In genomic region chr7:143257501-143257900, GRCh38 we compare ENCODE assay signal across 18 cellular contexts. TPM values are rescaled to one million over a fixed set of nuclear protein-coding genes. Genes with fewer than 3 reads are reported as not detected.
DNase-seq lines count a peak whose midpoint lies in the region; ATAC-seq, FAIRE-seq and TF ChIP-seq lines count a peak whose summit lies in the region.
"Had no signal": no experiment of that assay in that cellular context is flagged by ENCODE, and none has a peak within 500 bp of the region (broad histone marks: within the 10 kb centered on the region; RNA-seq: fewer than 3 reads in every experiment).

No MANE protein-coding gene starts in this region.

- H3K4me1 Mint-ChIP-seq in activated B cell treated with CpG ODN at 0.5 μM for 24 hours: peaks cover 47% of the 10 kb centered on the region

- peaks cover 14% of the 10 kb centered on the region; the same call in 2 of the 3 replicates for H3K4me1 ChIP-seq in A549

- CTCF ChIA-PET in A549 (lab: Yijun Ruan, JAX): interaction anchor here (1.0 to 4.6 kb wide), 3 partner anchors 17 to 49 kb away, joined by 3 to 21 read pairs (median 5); no protein-coding TSS in a partner anchor
- CTCF ChIA-PET in activated B cell treated with CpG ODN at 0.5 μM for 24 hours (lab: Charles Lee): interaction anchor here (0.7 to 3.6 kb wide), 4 partner anchors 8 to 73 kb away, joined by 3 to 19 read pairs (median 3); no protein-coding TSS in a partner anchor

- 18% methylated on average over 5 of the region's 5 CpGs for WGBS in A549 (ENCODE audit: missing lambda C conversion rate)

- TF ChIP-seq EP300 in A549 (IDR thresholded peaks at IDR 0.05): no peak

- no peak for TF ChIP-seq POLR2A in A549 (IDR thresholded peaks at IDR 0.05; ENCODE audit: low read length)

- TF ChIP-seq CTCF in A549 (IDR thresholded peaks at IDR 0.05): no peak
- no peak for TF ChIP-seq CTCF in activated B cell treated with CpG ODN at 0.5 μM for 24 hours (IDR thresholded peaks at IDR 0.05)

- H3K4me3 Mint-ChIP-seq in activated B cell treated with CpG ODN at 0.5 μM for 24 hours: no peak overlapping the region

- 0 out of 5 replicates have a peak, but pooled peaks of 1 of the 2 experiments have one; percentile 2 for TF ChIP-seq RAD21 in A549 (conservative IDR thresholded peaks at IDR 0.05 in 1 of 2, IDR thresholded peaks at IDR 0.05 in 1 of 2)

- no peak overlapping the region for H3K4me3 ChIP-seq in A549
- H3K4me3 ChIP-seq: right lobe of liver had no signal

- 0 out of 3 replicates have a peak overlapping the region, but pooled peaks have one; percentile 12 for H3K4me2 ChIP-seq in A549
- H3K4me2 ChIP-seq: SK-N-SH had no signal

- no peaks in the 10 kb centered on the region for H3K36me3 Mint-ChIP-seq in activated B cell treated with CpG ODN at 0.5 μM for 24 hours (ENCODE audit: low read depth)

- intact Hi-C loops in activated B cell treated with CpG ODN at 0.5 μM for 24 hours (cut with micrococcal nuclease): loop anchor here (1.0 to 5.0 kb wide), 3 partner anchors 17 to 450 kb away; partner anchors contain the start of gene CASP2

- no peak for FAIRE-seq in A549 (lab: Jason Lieb, UNC)

- POLR2A ChIA-PET in A549 (lab: Yijun Ruan, JAX) (no interaction called here), activated B cell treated with CpG ODN at 0.5 μM for 24 hours (lab: Charles Lee) (no interaction called here)

- peaks cover 6% of the 10 kb centered on the region for H3K9me3 Mint-ChIP-seq in activated B cell treated with CpG ODN at 0.5 μM for 24 hours

- no peak overlapping the region for H3K27ac ChIP-seq in A549
- H3K27ac ChIP-seq: right lobe of liver had no signal

- ATAC-seq in A549 (peak in 1 of 2 experiments; percentile 54; a peak in 2 of 6 replicates), activated B cell treated with CpG ODN at 0.5 μM for 24 hours (ENCODE audit: low read depth) (no peak), HG02938 (IDR thresholded peaks at IDR 0.05; ENCODE audit: unreplicated experiment) (no peak)
- ATAC-seq: right lobe of liver had no signal

- no peaks in the 10 kb centered on the region for H3K9me3 ChIP-seq in A549
- H3K9me3 ChIP-seq: right lobe of liver had no signal

- peak overlapping the region; percentile 15 for H3K27ac Mint-ChIP-seq in activated B cell treated with CpG ODN at 0.5 μM for 24 hours

- DNase-seq in A549 (ENCODE audit: low read depth in 1 of 2, low spot score in 1 of 2): peak; percentile 20 to 25
- peak; percentile 37 for DNase-seq in ELR (ENCODE audit: low read depth)
- no peak for DNase-seq in activated B cell treated with CpG ODN at 0.5 μM for 24 hours
- no peak for DNase-seq in DMS153 (lab: John Stamatoyannopoulos, UW)
- DNase-seq in HPDE6-E6E7 (ENCODE audit: extremely low spot score): no peak
- DNase-seq: activated gamma-delta T cell treated with Interleukin-2 at 50 U/mL for 16 hours; HCEC 1CT; head of caudate nucleus; islet precursor cell; NCI-H1048; NCI-H2107; nucleus accumbens; right lobe of liver; SK-N-SH; stimulated activated CD4-positive, alpha-beta T cell treated with anti-CD3 and anti-CD28 coated beads, Interleukin-2, amount 100 ng/mL, for 24 hours; substantia nigra had no signal

- no peaks in the 10 kb centered on the region for H3K27me3 Mint-ChIP-seq in activated B cell treated with CpG ODN at 0.5 μM for 24 hours

TF ChIP-seq in A549, 52 proteins besides CTCF, POLR2A, EP300 and RAD21:
- TF ChIP-seq JUN (IDR thresholded peaks at IDR 0.05) (no peak), FOSL2 (IDR thresholded peaks at IDR 0.05) (no peak), FOSL2 (CRISPR knock-in tag; IDR thresholded peaks at IDR 0.05) (peak; percentile 46)

RNA-seq across cellular contexts. Expression of gene GSTK1, which starts 5.7 kb away (rescaled TPM):
- 76.6 and 96.5 TPM in 2 replicates for polyA plus RNA-seq in A549 (2011; rRNA removed)
- 98.6 and 104 TPM in 2 replicates for polyA plus RNA-seq in A549 (2012; cell fraction: cytosol; rRNA removed)
- 128 and 176 TPM in 2 replicates for polyA plus RNA-seq in A549 (2012; cell fraction: nucleus; rRNA removed)
- 80.8 to 92.9 TPM (median 91.5 TPM) in 3 replicates for polyA plus RNA-seq in A549 (2017; fragmentation: RNase III; extraction: RNeasy Plus Mini Kit Qiagen cat#74134 plus additional on column Dnase treatment)
- polyA minus RNA-seq in A549 (2011; rRNA and poly(A)+ RNA removed): 44.4 and 62.6 TPM in 2 replicates
- total RNA-seq in activated B cell treated with CpG ODN at 0.5 μM for 24 hours: 144 and 150 TPM in 2 replicates

RNA-seq across cellular contexts. Expression of gene TMEM139, which starts 27.3 kb away (rescaled TPM):
- polyA plus RNA-seq in A549 (2011; rRNA removed): 0.49 and 0.65 TPM in 2 replicates
- 0.52 and 0.73 TPM in 2 replicates for polyA plus RNA-seq in A549 (2012; cell fraction: cytosol; rRNA removed)
- 0.79 and 0.95 TPM in 2 replicates for polyA plus RNA-seq in A549 (2012; cell fraction: nucleus; rRNA removed)
- polyA plus RNA-seq in A549 (2017; fragmentation: RNase III; extraction: RNeasy Plus Mini Kit Qiagen cat#74134 plus additional on column Dnase treatment): 0.37 to 0.71 TPM (median 0.42 TPM) in 3 replicates
- polyA minus RNA-seq in A549 (2011; rRNA and poly(A)+ RNA removed): 0.29 and 1.1 TPM in 2 replicates
- total RNA-seq in activated B cell treated with CpG ODN at 0.5 μM for 24 hours: 0.34 and 0.47 TPM in 2 replicates

RNA-seq across cellular contexts. Expression of gene CASP2, which starts 30.6 kb away (rescaled TPM):
- polyA plus RNA-seq in A549 (2011; rRNA removed) (24.6 and 26.0 TPM in 2 replicates), A549 (2017; fragmentation: RNase III; extraction: RNeasy Plus Mini Kit Qiagen cat#74134 plus additional on column Dnase treatment) (17.7 to 19.9 TPM (median 18.7 TPM) in 3 replicates)
- polyA plus RNA-seq in A549 (2012; cell fraction: cytosol; rRNA removed): 12.4 and 14.5 TPM in 2 replicates
- polyA plus RNA-seq in A549 (2012; cell fraction: nucleus; rRNA removed): 30.5 and 39.3 TPM in 2 replicates
- 53.6 and 55.0 TPM in 2 replicates for polyA minus RNA-seq in A549 (2011; rRNA and poly(A)+ RNA removed)
- 59.5 and 62.2 TPM in 2 replicates for total RNA-seq in activated B cell treated with CpG ODN at 0.5 μM for 24 hours

RNA-seq across cellular contexts. Expression of gene TAS2R40, which starts 35.7 kb away (rescaled TPM):
- not detected in 2 replicates for polyA plus RNA-seq in A549 (2011; rRNA removed)
- not detected in 2 replicates for polyA plus RNA-seq in A549 (2012; cell fraction: cytosol; rRNA removed)
- not detected in 2 replicates for polyA plus RNA-seq in A549 (2012; cell fraction: nucleus; rRNA removed)
- polyA plus RNA-seq in A549 (2017; fragmentation: RNase III; extraction: RNeasy Plus Mini Kit Qiagen cat#74134 plus additional on column Dnase treatment): not detected in 3 replicates
- polyA minus RNA-seq in A549 (2011; rRNA and poly(A)+ RNA removed): not detected in 2 replicates
- not detected in 2 replicates for total RNA-seq in activated B cell treated with CpG ODN at 0.5 μM for 24 hours
- total RNA-seq: right lobe of liver had no signal
- polyA plus RNA-seq: esophagus, SK-N-SH had no signal

RNA-seq across cellular contexts. Expression of gene CLCN1, which starts 58.4 kb away (rescaled TPM):
- 0.08 TPM in 1 of 2 replicates, not detected in the other for polyA plus RNA-seq in A549 (2011; rRNA removed)
- 0.01 and 0.03 TPM in 2 replicates for polyA plus RNA-seq in A549 (2012; cell fraction: cytosol; rRNA removed)
- 0.06 TPM in 1 of 2 replicates, not detected in the other for polyA plus RNA-seq in A549 (2012; cell fraction: nucleus; rRNA removed)
- polyA plus RNA-seq in A549 (2017; fragmentation: RNase III; extraction: RNeasy Plus Mini Kit Qiagen cat#74134 plus additional on column Dnase treatment): 0.03 TPM in 1 of 3 replicates, not detected in the others
- polyA minus RNA-seq in A549 (2011; rRNA and poly(A)+ RNA removed): 0.08 and 0.10 TPM in 2 replicates
- not detected in 2 replicates for total RNA-seq in activated B cell treated with CpG ODN at 0.5 μM for 24 hours
- total RNA-seq: right lobe of liver had no signal

Comparison
In these comparisons a context has a peak if more than half of its experiments do, and no peak if none do; other contexts are left out.
1. DNase-seq: peak in A549 (2 of 2) and ELR (single experiment); none in activated B cell treated with CpG ODN at 0.5 μM for 24 hours (single experiment), DMS153 (single experiment) and HPDE6-E6E7 (single experiment).